Comparison of ENCODE assay signal across 8 cellular contexts in the genomic region with DNA sequence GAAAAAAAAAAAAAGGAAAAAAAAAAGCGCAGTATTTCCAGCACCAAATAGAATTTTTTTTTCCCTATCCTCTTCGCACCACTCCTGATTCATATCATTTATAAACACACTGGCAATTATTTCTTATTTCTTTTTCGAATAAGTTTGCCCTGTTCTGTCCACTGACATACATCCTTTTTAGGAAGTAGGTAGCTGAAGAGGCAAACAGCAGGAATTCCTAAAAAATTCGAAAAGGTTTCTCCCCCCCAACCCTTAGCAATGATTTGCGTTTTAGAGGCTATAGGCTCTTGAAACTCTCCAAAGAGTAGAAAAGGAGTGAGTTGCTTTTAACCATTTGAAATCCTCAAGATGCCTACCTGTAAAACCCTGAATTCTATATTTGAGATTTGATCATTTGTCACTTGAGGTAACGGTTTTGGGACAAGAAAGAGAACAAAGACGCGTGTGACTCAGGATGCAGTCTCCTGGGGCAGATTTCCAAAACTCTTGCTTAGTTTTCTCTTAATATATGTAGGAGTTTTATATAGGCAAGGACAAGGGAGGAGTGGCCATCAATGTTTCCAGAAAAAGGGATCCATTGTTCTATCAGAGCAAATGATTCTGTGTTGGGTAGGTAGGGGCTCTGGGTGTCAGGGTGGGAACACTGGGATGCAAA. TPM values are rescaled to one million over a fixed set of nuclear protein-coding genes. Genes with fewer than 3 reads are reported as not detected.
DNase-seq lines count a peak whose midpoint lies in the region; ATAC-seq and TF ChIP-seq lines count a peak whose summit lies in the region.

No MANE protein-coding gene starts in this region.

- H3K36me3 Mint-ChIP-seq in activated naive CD4-positive, alpha-beta T cell treated with anti-CD3 and anti-CD28 coated beads for 36 hours (ENCODE audit: low read depth) = no peaks in the 10 kb centered on the region
- peaks cover 5 to 16% of the 10 kb centered on the region in 2 donors for H3K36me3 Mint-ChIP-seq in activated naive CD4-positive, alpha-beta T cell treated with anti-CD3 and anti-CD28 coated beads, Interleukin-2, amount 50 U/mL, for 72 hours
- H3K36me3 Mint-ChIP-seq in type B pancreatic cell = peaks cover 8% of the 10 kb centered on the region

- TF ChIP-seq CTCF in cardiac fibroblast (IDR thresholded peaks at IDR 0.05; ENCODE audit: low read depth, low read length) = no peak
- no peak for TF ChIP-seq CTCF in type B pancreatic cell (conservative IDR thresholded peaks at IDR 0.05)

- CTCF ChIA-PET in activated naive CD4-positive, alpha-beta T cell treated with anti-CD3 and anti-CD28 coated beads for 36 hours (lab: Charles Lee) = interaction anchor here (1.0 kb wide), 1 partner anchor 36 kb away, joined by 6 read pairs; no protein-coding TSS in a partner anchor

- H3K27ac ChIP-seq in mesodermal cell (ENCODE audit: low read depth, low read length, severe bottlenecking) = peak overlapping the region; percentile 94

- intact Hi-C loops in activated naive CD4-positive, alpha-beta T cell treated with anti-CD3 and anti-CD28 coated beads for 36 hours (cut with micrococcal nuclease) = no loop called here

- no peaks in the 10 kb centered on the region for H3K9me3 ChIP-seq in mesodermal cell (ENCODE audit: control insufficient read depth, low read length)

- 19 to 27% methylated on average over 3 of the region's 8 CpGs for WGBS in mesodermal cell (ENCODE audit: insufficient coverage in 2 of 2), 2 experiments

- H3K4me3 Mint-ChIP-seq in activated naive CD4-positive, alpha-beta T cell treated with anti-CD3 and anti-CD28 coated beads for 36 hours = peak overlapping the region; percentile 7
- peak overlapping the region; percentile 89 for H3K4me3 Mint-ChIP-seq in type B pancreatic cell

- ATAC-seq in activated naive CD4-positive, alpha-beta T cell treated with anti-CD3 and anti-CD28 coated beads, Interleukin-2, amount 50 U/mL, for 72 hours = no peak
- ATAC-seq in HG02852 (IDR thresholded peaks at IDR 0.05; ENCODE audit: unreplicated experiment) (no peak), esophagus mucosa (no peak), HG03565 (IDR thresholded peaks at IDR 0.05; ENCODE audit: unreplicated experiment) (no peak)

- peaks cover 64% of the 10 kb centered on the region for H3K27me3 Mint-ChIP-seq in activated naive CD4-positive, alpha-beta T cell treated with anti-CD3 and anti-CD28 coated beads for 36 hours (ENCODE audit: low read depth)
- H3K27me3 Mint-ChIP-seq in type B pancreatic cell = peaks cover 6% of the 10 kb centered on the region

- H3K27ac Mint-ChIP-seq in activated naive CD4-positive, alpha-beta T cell treated with anti-CD3 and anti-CD28 coated beads for 36 hours = no peak overlapping the region
- no peak overlapping the region for H3K27ac Mint-ChIP-seq in activated naive CD4-positive, alpha-beta T cell treated with anti-CD3 and anti-CD28 coated beads, Interleukin-2, amount 50 U/mL, for 72 hours
- H3K27ac Mint-ChIP-seq in type B pancreatic cell = peak overlapping the region; percentile 91

- DNase-seq in activated naive CD4-positive, alpha-beta T cell treated with anti-CD3 and anti-CD28 coated beads for 36 hours = no peak
- no peak for DNase-seq in activated naive CD4-positive, alpha-beta T cell treated with anti-CD3 and anti-CD28 coated beads, Interleukin-2, amount 50 U/mL, for 72 hours (ENCODE audit: low spot score in 2 of 2)
- DNase-seq in cardiac fibroblast (ENCODE audit: low read depth in 2 of 2) (peak in 1 of 2 donors; percentile 72), type B pancreatic cell (ENCODE audit: extremely low spot score, unreplicated experiment) (no peak)

- H3K4me1 ChIP-seq in mesodermal cell (ENCODE audit: control insufficient read depth, insufficient read depth, low read length, poor library complexity, severe bottlenecking) = peaks cover 32% of the 10 kb centered on the region

- H3K4me1 Mint-ChIP-seq in activated naive CD4-positive, alpha-beta T cell treated with anti-CD3 and anti-CD28 coated beads for 36 hours (ENCODE audit: low read depth) = peaks cover 8% of the 10 kb centered on the region
- H3K4me1 Mint-ChIP-seq in type B pancreatic cell (ENCODE audit: unreplicated experiment) = peaks cover 45% of the 10 kb centered on the region

- H3K36me3 ChIP-seq in mesodermal cell (ENCODE audit: control insufficient read depth, insufficient read depth, low read length) = peaks cover 23% of the 10 kb centered on the region

- H3K9me3 Mint-ChIP-seq in activated naive CD4-positive, alpha-beta T cell treated with anti-CD3 and anti-CD28 coated beads for 36 hours = no peaks in the 10 kb centered on the region
- H3K9me3 Mint-ChIP-seq in activated naive CD4-positive, alpha-beta T cell treated with anti-CD3 and anti-CD28 coated beads, Interleukin-2, amount 50 U/mL, for 72 hours = no peaks in the 10 kb centered on the region
- H3K9me3 Mint-ChIP-seq in type B pancreatic cell = no peaks in the 10 kb centered on the region

- peak overlapping the region; percentile 2 to 74 for H3K4me3 ChIP-seq in cardiac fibroblast (replicated peaks in 1 of 2; ENCODE audit: low read depth in 2 of 2, low read length in 2 of 2)
- peak overlapping the region; percentile 73 for H3K4me3 ChIP-seq in mesodermal cell (ENCODE audit: extremely low read depth, insufficient read depth, low read length, poor library complexity, severe bottlenecking)

RNA-seq across cellular contexts. Expression of a gene that starts 0.5 kb away (rescaled TPM):
- total RNA-seq in activated naive CD4-positive, alpha-beta T cell treated with anti-CD3 and anti-CD28 coated beads for 36 hours = not detected
- total RNA-seq in activated naive CD4-positive, alpha-beta T cell treated with anti-CD3 and anti-CD28 coated beads, Interleukin-2, amount 50 U/mL, for 72 hours = not detected
- 241 TPM for polyA plus RNA-seq in mesodermal cell (2013, experiment 1 of 2)
- polyA plus RNA-seq in mesodermal cell (2013, experiment 2 of 2) = 195 TPM
- 33.8 and 75.5 TPM in 2 replicates for total RNA-seq in type B pancreatic cell (ENCODE audit: low replicate concordance)
- 1.8 TPM for total RNA-seq in esophagus mucosa

Comparison
In these comparisons a context has a peak if more than half of its experiments do, and no peak if none do; other contexts are left out.
1. RNA of a gene that starts 0.5 kb away (total RNA-seq): 33.8 to 75.5 TPM in type B pancreatic cell; 1.8 TPM in esophagus mucosa (single experiment), not detected in activated naive CD4-positive, alpha-beta T cell treated with anti-CD3 and anti-CD28 coated beads for 36 hours and not detected in activated naive CD4-positive, alpha-beta T cell treated with anti-CD3 and anti-CD28 coated beads, Interleukin-2, amount 50 U/mL, for 72 hours; every median in the first group is over 10 times any median in the second.